ENCODE assay signal across 1 cellular context in the genomic region with DNA sequence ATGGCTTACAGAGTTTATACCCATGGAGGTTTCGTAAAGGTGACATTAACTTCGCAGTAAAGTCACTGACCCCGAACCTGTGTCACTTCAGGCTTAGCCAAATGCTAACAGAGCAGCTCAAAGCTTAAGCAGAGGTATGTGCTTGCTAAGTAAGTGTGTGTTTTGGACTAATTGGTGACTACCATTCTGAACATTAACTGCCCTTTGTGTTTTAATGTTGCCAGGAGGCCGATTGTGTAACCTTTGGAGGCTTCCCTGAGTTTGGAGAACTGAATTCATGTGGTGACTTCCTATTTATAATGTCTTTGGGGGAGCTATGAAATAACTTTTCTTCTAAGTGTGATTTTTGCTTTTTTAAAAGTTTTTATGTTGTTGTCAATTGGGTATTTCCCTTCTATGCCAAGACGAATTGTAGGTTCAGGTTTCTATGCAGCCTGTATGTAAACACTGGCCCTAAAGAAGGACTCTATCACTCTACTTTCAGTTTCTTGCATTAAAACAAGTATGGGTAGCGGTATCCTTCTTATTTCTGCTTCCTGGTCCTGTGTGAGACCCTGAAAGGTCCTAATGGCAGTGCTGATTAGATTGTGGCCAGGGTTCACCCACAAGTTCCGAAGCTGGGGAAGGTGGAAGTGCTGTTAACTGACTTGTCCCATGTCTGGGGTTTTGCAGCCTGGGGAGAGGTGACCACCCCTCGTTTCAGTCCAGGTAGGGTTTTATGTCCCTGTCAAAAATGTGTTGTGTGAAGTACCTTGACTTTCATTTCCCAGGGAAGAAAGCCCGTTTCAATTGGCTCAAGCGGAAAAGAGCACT.
TF ChIP-seq lines count a peak whose summit lies in the region.

No MANE protein-coding gene starts in this region.

TF ChIP-seq in HepG2, 621 proteins besides CTCF, POLR2A, EP300 and RAD21 (continued from another document and continues in another):
- TF ChIP-seq CREB1 (IDR thresholded peaks at IDR 0.05) = no peak
- TF ChIP-seq CREB1 (CRISPR knock-in tag; IDR thresholded peaks at IDR 0.05) = 0 out of 2 replicates have a peak, but pooled peaks have one; percentile 50
- peak; percentile 50; the same call in 1 of the 2 replicates for TF ChIP-seq NR2F2 (IDR thresholded peaks at IDR 0.05; ENCODE audit: borderline replicate concordance, low read depth)
- TF ChIP-seq, protein P1, sequence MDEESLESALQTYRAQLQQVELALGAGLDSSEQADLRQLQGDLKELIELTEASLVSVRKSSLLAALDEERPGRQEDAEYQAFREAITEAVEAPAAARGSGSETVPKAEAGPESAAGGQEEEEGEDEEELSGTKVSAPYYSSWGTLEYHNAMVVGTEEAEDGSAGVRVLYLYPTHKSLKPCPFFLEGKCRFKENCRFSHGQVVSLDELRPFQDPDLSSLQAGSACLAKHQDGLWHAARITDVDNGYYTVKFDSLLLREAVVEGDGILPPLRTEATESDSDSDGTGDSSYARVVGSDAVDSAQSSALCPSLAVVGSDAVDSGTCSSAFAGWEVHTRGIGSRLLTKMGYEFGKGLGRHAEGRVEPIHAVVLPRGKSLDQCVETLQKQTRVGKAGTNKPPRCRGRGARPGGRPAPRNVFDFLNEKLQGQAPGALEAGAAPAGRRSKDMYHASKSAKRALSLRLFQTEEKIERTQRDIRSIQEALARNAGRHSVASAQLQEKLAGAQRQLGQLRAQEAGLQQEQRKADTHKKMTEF (CRISPR knock-in tag; IDR thresholded peaks at IDR 0.05) = 0 out of 2 replicates have a peak, but pooled peaks have one; percentile 42
- TF ChIP-seq TEAD3 (CRISPR knock-in tag; optimal IDR thresholded peaks at IDR 0.05; ENCODE audit: borderline replicate concordance) = peak; percentile 84
- TF ChIP-seq MIXL1 (CRISPR knock-in tag; IDR thresholded peaks at IDR 0.05) = peak; percentile 84
- peak; percentile 75 for TF ChIP-seq HNF4A (CRISPR knock-in tag; IDR thresholded peaks at IDR 0.05)
- no peak for TF ChIP-seq ARHGAP35 (CRISPR knock-in tag; IDR thresholded peaks at IDR 0.05; ENCODE audit: borderline replicate concordance)
- TF ChIP-seq, protein P2, sequence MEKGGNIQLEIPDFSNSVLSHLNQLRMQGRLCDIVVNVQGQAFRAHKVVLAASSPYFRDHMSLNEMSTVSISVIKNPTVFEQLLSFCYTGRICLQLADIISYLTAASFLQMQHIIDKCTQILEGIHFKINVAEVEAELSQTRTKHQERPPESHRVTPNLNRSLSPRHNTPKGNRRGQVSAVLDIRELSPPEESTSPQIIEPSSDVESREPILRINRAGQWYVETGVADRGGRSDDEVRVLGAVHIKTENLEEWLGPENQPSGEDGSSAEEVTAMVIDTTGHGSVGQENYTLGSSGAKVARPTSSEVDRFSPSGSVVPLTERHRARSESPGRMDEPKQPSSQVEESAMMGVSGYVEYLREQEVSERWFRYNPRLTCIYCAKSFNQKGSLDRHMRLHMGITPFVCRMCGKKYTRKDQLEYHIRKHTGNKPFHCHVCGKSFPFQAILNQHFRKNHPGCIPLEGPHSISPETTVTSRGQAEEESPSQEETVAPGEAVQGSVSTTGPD (CRISPR knock-in tag; IDR thresholded peaks at IDR 0.05) = peak; percentile 91
- no peak for TF ChIP-seq ARNTL (CRISPR knock-in tag; IDR thresholded peaks at IDR 0.05)
- no peak for TF ChIP-seq ZNF430 (CRISPR knock-in tag; IDR thresholded peaks at IDR 0.05)
- no peak for TF ChIP-seq PLRG1 (conservative IDR thresholded peaks at IDR 0.05)
- peak; percentile 74 for TF ChIP-seq NR2F6 (IDR thresholded peaks at IDR 0.05)
- TF ChIP-seq NR2F6 (CRISPR knock-in tag; IDR thresholded peaks at IDR 0.05) = peak; percentile 67; the same call in 1 of the 2 replicates
- TF ChIP-seq, protein P3, sequence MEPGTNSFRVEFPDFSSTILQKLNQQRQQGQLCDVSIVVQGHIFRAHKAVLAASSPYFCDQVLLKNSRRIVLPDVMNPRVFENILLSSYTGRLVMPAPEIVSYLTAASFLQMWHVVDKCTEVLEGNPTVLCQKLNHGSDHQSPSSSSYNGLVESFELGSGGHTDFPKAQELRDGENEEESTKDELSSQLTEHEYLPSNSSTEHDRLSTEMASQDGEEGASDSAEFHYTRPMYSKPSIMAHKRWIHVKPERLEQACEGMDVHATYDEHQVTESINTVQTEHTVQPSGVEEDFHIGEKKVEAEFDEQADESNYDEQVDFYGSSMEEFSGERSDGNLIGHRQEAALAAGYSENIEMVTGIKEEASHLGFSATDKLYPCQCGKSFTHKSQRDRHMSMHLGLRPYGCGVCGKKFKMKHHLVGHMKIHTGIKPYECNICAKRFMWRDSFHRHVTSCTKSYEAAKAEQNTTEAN (CRISPR knock-in tag; conservative IDR thresholded peaks at IDR 0.05) = 0 out of 2 replicates have a peak, but pooled peaks have one; percentile 40
- TF ChIP-seq MIER3 (CRISPR knock-in tag; IDR thresholded peaks at IDR 0.05; ENCODE audit: borderline replicate concordance) = 0 out of 2 replicates have a peak, but pooled peaks have one; percentile 18
- peak; percentile 35; the same call in 1 of the 2 replicates for TF ChIP-seq BCL6 (CRISPR knock-in tag; IDR thresholded peaks at IDR 0.05)
- TF ChIP-seq ZNF264 (CRISPR knock-in tag; IDR thresholded peaks at IDR 0.05) = 0 out of 2 replicates have a peak, but pooled peaks have one; percentile 36
- TF ChIP-seq KMT2A (CRISPR knock-in tag; IDR thresholded peaks at IDR 0.05) = peak; percentile 58; the same call in 1 of the 2 replicates
- peak; percentile 40; the same call in 1 of the 2 replicates for TF ChIP-seq ISL2 (CRISPR knock-in tag; IDR thresholded peaks at IDR 0.05)
- peak; percentile 64 for TF ChIP-seq SAP130 (CRISPR knock-in tag; IDR thresholded peaks at IDR 0.05; ENCODE audit: low read depth)
- TF ChIP-seq PITX1 (CRISPR knock-in tag; IDR thresholded peaks at IDR 0.05) = peak; percentile 75
- peak; percentile 72; the same call in 1 of the 2 replicates for TF ChIP-seq FOXJ3 (CRISPR knock-in tag; IDR thresholded peaks at IDR 0.05; ENCODE audit: borderline replicate concordance)
- TF ChIP-seq, protein P4, sequence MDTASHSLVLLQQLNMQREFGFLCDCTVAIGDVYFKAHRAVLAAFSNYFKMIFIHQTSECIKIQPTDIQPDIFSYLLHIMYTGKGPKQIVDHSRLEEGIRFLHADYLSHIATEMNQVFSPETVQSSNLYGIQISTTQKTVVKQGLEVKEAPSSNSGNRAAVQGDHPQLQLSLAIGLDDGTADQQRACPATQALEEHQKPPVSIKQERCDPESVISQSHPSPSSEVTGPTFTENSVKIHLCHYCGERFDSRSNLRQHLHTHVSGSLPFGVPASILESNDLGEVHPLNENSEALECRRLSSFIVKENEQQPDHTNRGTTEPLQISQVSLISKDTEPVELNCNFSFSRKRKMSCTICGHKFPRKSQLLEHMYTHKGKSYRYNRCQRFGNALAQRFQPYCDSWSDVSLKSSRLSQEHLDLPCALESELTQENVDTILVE (CRISPR knock-in tag; IDR thresholded peaks at IDR 0.05) = 0 out of 2 replicates have a peak, but pooled peaks have one; percentile 37
- peak; percentile 80 for TF ChIP-seq CEBPB (IDR thresholded peaks at IDR 0.05; ENCODE audit: borderline replicate concordance, low read depth, low read length)
- TF ChIP-seq, protein P5, sequence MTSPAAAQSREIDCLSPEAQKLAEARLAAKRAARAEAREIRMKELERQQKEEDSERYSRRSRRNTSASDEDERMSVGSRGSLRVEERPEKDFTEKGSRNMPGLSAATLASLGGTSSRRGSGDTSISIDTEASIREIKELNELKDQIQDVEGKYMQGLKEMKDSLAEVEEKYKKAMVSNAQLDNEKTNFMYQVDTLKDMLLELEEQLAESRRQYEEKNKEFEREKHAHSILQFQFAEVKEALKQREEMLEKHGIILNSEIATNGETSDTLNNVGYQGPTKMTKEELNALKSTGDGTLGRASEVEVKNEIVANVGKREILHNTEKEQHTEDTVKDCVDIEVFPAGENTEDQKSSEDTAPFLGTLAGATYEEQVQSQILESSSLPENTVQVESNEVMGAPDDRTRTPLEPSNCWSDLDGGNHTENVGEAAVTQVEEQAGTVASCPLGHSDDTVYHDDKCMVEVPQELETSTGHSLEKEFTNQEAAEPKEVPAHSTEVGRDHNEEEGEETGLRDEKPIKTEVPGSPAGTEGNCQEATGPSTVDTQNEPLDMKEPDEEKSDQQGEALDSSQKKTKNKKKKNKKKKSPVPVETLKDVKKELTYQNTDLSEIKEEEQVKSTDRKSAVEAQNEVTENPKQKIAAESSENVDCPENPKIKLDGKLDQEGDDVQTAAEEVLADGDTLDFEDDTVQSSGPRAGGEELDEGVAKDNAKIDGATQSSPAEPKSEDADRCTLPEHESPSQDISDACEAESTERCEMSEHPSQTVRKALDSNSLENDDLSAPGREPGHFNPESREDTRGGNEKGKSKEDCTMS (CRISPR knock-in tag; conservative IDR thresholded peaks at IDR 0.05) = no peak
- TF ChIP-seq, protein P6, sequence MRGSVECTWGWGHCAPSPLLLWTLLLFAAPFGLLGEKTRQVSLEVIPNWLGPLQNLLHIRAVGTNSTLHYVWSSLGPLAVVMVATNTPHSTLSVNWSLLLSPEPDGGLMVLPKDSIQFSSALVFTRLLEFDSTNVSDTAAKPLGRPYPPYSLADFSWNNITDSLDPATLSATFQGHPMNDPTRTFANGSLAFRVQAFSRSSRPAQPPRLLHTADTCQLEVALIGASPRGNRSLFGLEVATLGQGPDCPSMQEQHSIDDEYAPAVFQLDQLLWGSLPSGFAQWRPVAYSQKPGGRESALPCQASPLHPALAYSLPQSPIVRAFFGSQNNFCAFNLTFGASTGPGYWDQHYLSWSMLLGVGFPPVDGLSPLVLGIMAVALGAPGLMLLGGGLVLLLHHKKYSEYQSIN (CRISPR knock-in tag; IDR thresholded peaks at IDR 0.05; ENCODE audit: borderline replicate concordance) = no peak
- no peak for TF ChIP-seq ZNF34 (CRISPR knock-in tag; IDR thresholded peaks at IDR 0.05; ENCODE audit: borderline replicate concordance)
- TF ChIP-seq TARDBP (CRISPR knock-in tag; IDR thresholded peaks at IDR 0.05) = peak; percentile 48; the same call in 1 of the 2 replicates
- TF ChIP-seq ZNF180 (CRISPR knock-in tag; IDR thresholded peaks at IDR 0.05; ENCODE audit: borderline replicate concordance, low read depth) = no peak
- TF ChIP-seq, protein P7, sequence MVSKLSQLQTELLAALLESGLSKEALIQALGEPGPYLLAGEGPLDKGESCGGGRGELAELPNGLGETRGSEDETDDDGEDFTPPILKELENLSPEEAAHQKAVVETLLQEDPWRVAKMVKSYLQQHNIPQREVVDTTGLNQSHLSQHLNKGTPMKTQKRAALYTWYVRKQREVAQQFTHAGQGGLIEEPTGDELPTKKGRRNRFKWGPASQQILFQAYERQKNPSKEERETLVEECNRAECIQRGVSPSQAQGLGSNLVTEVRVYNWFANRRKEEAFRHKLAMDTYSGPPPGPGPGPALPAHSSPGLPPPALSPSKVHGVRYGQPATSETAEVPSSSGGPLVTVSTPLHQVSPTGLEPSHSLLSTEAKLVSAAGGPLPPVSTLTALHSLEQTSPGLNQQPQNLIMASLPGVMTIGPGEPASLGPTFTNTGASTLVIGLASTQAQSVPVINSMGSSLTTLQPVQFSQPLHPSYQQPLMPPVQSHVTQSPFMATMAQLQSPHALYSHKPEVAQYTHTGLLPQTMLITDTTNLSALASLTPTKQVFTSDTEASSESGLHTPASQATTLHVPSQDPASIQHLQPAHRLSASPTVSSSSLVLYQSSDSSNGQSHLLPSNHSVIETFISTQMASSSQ (IDR thresholded peaks at IDR 0.05; ENCODE audit: low read depth) = peak; percentile 53; the same call in 1 of the 2 replicates
- TF ChIP-seq, protein P7 (CRISPR knock-in tag; IDR thresholded peaks at IDR 0.05; ENCODE audit: borderline replicate concordance) = no peak
- TF ChIP-seq RARA (CRISPR knock-in tag; IDR thresholded peaks at IDR 0.05) = peak; percentile 43; the same call in 1 of the 2 replicates
- TF ChIP-seq ZNF296 (CRISPR knock-in tag; conservative IDR thresholded peaks at IDR 0.05) = no peak
- peak; percentile 26; the same call in 1 of the 2 replicates for TF ChIP-seq CREM (IDR thresholded peaks at IDR 0.05)
- no peak for TF ChIP-seq CREM (CRISPR knock-in tag; IDR thresholded peaks at IDR 0.05)
- TF ChIP-seq, protein P8, sequence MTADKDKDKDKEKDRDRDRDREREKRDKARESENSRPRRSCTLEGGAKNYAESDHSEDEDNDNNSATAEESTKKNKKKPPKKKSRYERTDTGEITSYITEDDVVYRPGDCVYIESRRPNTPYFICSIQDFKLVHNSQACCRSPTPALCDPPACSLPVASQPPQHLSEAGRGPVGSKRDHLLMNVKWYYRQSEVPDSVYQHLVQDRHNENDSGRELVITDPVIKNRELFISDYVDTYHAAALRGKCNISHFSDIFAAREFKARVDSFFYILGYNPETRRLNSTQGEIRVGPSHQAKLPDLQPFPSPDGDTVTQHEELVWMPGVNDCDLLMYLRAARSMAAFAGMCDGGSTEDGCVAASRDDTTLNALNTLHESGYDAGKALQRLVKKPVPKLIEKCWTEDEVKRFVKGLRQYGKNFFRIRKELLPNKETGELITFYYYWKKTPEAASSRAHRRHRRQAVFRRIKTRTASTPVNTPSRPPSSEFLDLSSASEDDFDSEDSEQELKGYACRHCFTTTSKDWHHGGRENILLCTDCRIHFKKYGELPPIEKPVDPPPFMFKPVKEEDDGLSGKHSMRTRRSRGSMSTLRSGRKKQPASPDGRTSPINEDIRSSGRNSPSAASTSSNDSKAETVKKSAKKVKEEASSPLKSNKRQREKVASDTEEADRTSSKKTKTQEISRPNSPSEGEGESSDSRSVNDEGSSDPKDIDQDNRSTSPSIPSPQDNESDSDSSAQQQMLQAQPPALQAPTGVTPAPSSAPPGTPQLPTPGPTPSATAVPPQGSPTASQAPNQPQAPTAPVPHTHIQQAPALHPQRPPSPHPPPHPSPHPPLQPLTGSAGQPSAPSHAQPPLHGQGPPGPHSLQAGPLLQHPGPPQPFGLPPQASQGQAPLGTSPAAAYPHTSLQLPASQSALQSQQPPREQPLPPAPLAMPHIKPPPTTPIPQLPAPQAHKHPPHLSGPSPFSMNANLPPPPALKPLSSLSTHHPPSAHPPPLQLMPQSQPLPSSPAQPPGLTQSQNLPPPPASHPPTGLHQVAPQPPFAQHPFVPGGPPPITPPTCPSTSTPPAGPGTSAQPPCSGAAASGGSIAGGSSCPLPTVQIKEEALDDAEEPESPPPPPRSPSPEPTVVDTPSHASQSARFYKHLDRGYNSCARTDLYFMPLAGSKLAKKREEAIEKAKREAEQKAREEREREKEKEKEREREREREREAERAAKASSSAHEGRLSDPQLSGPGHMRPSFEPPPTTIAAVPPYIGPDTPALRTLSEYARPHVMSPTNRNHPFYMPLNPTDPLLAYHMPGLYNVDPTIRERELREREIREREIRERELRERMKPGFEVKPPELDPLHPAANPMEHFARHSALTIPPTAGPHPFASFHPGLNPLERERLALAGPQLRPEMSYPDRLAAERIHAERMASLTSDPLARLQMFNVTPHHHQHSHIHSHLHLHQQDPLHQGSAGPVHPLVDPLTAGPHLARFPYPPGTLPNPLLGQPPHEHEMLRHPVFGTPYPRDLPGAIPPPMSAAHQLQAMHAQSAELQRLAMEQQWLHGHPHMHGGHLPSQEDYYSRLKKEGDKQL (CRISPR knock-in tag; IDR thresholded peaks at IDR 0.05; ENCODE audit: low read depth) = 0 out of 2 replicates have a peak, but pooled peaks have one; percentile 23
